In genomic region chr17:72444517-72445054, GRCh38 we compare ENCODE assay signal across 1 cellular context.
A peak's percentile ranks its signal among the peaks of the same experiment; 100 is the strongest.
TF ChIP-seq lines count a peak whose summit lies in the region.

No MANE protein-coding gene starts in this region.

TF ChIP-seq in HepG2, 621 proteins besides CTCF, POLR2A, EP300 and RAD21 (continued from another document and continues in another):
- TF ChIP-seq MZF1 (CRISPR knock-in tag; IDR thresholded peaks at IDR 0.05; ENCODE audit: borderline replicate concordance): no peak
- no peak for TF ChIP-seq ZNF547 (CRISPR knock-in tag; IDR thresholded peaks at IDR 0.05)
- TF ChIP-seq CHD2 (IDR thresholded peaks at IDR 0.05; ENCODE audit: low read depth, low read length): no peak
- TF ChIP-seq ZNF282 (IDR thresholded peaks at IDR 0.05; ENCODE audit: partially characterized antibody): no peak
- TF ChIP-seq HNRNPL (IDR thresholded peaks at IDR 0.05; ENCODE audit: low read depth, low read length): no peak
- no peak for TF ChIP-seq FOXA3 (CRISPR knock-in tag; IDR thresholded peaks at IDR 0.05)
- TF ChIP-seq ATF4 (CRISPR knock-in tag; IDR thresholded peaks at IDR 0.05): no peak
- TF ChIP-seq TFAP4 (IDR thresholded peaks at IDR 0.05; ENCODE audit: borderline replicate concordance, low read depth): 0 out of 2 replicates have a peak, but pooled peaks have one; percentile 2
- TF ChIP-seq HMGXB3 (CRISPR knock-in tag; IDR thresholded peaks at IDR 0.05; ENCODE audit: borderline replicate concordance): no peak
- no peak for TF ChIP-seq ZEB1 (IDR thresholded peaks at IDR 0.05; ENCODE audit: insufficient replicate concordance, low read depth)
- TF ChIP-seq ZNF30 (CRISPR knock-in tag; IDR thresholded peaks at IDR 0.05): no peak
- TF ChIP-seq ZBTB49 (CRISPR knock-in tag; IDR thresholded peaks at IDR 0.05; ENCODE audit: borderline replicate concordance): peak; percentile 60; the same call in 1 of the 2 replicates
- TF ChIP-seq JUND (CRISPR knock-in tag; IDR thresholded peaks at IDR 0.05): no peak
- no peak for TF ChIP-seq TBL1XR1 (IDR thresholded peaks at IDR 0.05; ENCODE audit: borderline replicate concordance, low read length, partially characterized antibody)
- TF ChIP-seq ZNF788 (CRISPR knock-in tag; IDR thresholded peaks at IDR 0.05; ENCODE audit: borderline replicate concordance): peak; percentile 41; the same call in 1 of the 2 replicates
- 0 out of 2 replicates have a peak, but pooled peaks have one; percentile 26 for TF ChIP-seq ZNF160 (CRISPR knock-in tag; IDR thresholded peaks at IDR 0.05)
- TF ChIP-seq THAP7 (CRISPR knock-in tag; IDR thresholded peaks at IDR 0.05): no peak
- TF ChIP-seq GTF3A (CRISPR knock-in tag; conservative IDR thresholded peaks at IDR 0.05): no peak
- no peak for TF ChIP-seq XRCC5 (optimal IDR thresholded peaks at IDR 0.05; ENCODE audit: low read length)
- TF ChIP-seq CBFB (CRISPR knock-in tag; IDR thresholded peaks at IDR 0.05): no peak
- TF ChIP-seq CEBPG (CRISPR knock-in tag; IDR thresholded peaks at IDR 0.05): no peak
- no peak for TF ChIP-seq HNF1A (IDR thresholded peaks at IDR 0.05; ENCODE audit: low read depth)
- 0 out of 2 replicates have a peak, but pooled peaks have one; percentile 29 for TF ChIP-seq HNF1A (CRISPR knock-in tag; IDR thresholded peaks at IDR 0.05; ENCODE audit: borderline replicate concordance)
- TF ChIP-seq TRAFD1 (CRISPR knock-in tag; IDR thresholded peaks at IDR 0.05; ENCODE audit: borderline replicate concordance): 0 out of 2 replicates have a peak, but pooled peaks have one; percentile 35
- TF ChIP-seq ZNF513 (CRISPR knock-in tag; conservative IDR thresholded peaks at IDR 0.05): no peak
- 0 out of 2 replicates have a peak, but pooled peaks have one; percentile 30 for TF ChIP-seq ZBTB8A (CRISPR knock-in tag; IDR thresholded peaks at IDR 0.05; ENCODE audit: borderline replicate concordance, low read depth)
- no peak for TF ChIP-seq TFE3 (CRISPR knock-in tag; IDR thresholded peaks at IDR 0.05)
- TF ChIP-seq EHMT2 (IDR thresholded peaks at IDR 0.05; ENCODE audit: borderline replicate concordance, low read depth, low read length): no peak
- no peak for TF ChIP-seq ZNF557 (CRISPR knock-in tag; IDR thresholded peaks at IDR 0.05)
- no peak for TF ChIP-seq THYN1 (CRISPR knock-in tag; IDR thresholded peaks at IDR 0.05; ENCODE audit: borderline replicate concordance, low read depth)
- TF ChIP-seq CENPT (CRISPR knock-in tag; IDR thresholded peaks at IDR 0.05; ENCODE audit: low read depth): no peak
- no peak for TF ChIP-seq ZNF207 (IDR thresholded peaks at IDR 0.05; ENCODE audit: borderline replicate concordance)
- no peak for TF ChIP-seq SMC3 (IDR thresholded peaks at IDR 0.05; ENCODE audit: low read length)
- no peak; the same call in 1 of the 2 replicates for TF ChIP-seq ZMYM4 (CRISPR knock-in tag; IDR thresholded peaks at IDR 0.05)
- no peak for TF ChIP-seq E2F2 (CRISPR knock-in tag; IDR thresholded peaks at IDR 0.05; ENCODE audit: borderline replicate concordance)
- TF ChIP-seq DR1 (CRISPR knock-in tag; IDR thresholded peaks at IDR 0.05): no peak
